ENCODE assay signal across 17 cellular contexts in genomic region chr19:16374436-16374835, GRCh38. TPM values are rescaled to one million over a fixed set of nuclear protein-coding genes. Genes with fewer than 3 reads are reported as not detected.
DNase-seq lines count a peak whose midpoint lies in the region; ATAC-seq and TF ChIP-seq lines count a peak whose summit lies in the region.
"Had no signal": no experiment of that assay in that cellular context is flagged by ENCODE, and none has a peak within 500 bp of the region (broad histone marks: within the 10 kb centered on the region; RNA-seq: fewer than 3 reads in every experiment).

No MANE protein-coding gene starts in this region.

- no peak overlapping the region for H3K4me2 ChIP-seq in mesenchymal stem cell (ENCODE audit: low read length, poor library complexity, severe bottlenecking)

- POLR2A ChIA-PET in activated CD8-positive, alpha-beta T cell treated with anti-CD3 and anti-CD28 coated beads for 36 hours (lab: Charles Lee), result interaction anchor here (0.6 to 1.9 kb wide), 6 partner anchors 17 to 45 kb away, joined by 3 to 5 read pairs (median 4); no protein-coding TSS in a partner anchor

- no peak overlapping the region for H2BK12ac ChIP-seq in mesenchymal stem cell (ENCODE audit: low read length in 2 of 2)

- peaks cover 56% of the 10 kb centered on the region for H3K4me1 Mint-ChIP-seq in activated CD8-positive, alpha-beta T cell treated with anti-CD3 and anti-CD28 coated beads for 36 hours (ENCODE audit: low read depth)

- H3K4me3 Mint-ChIP-seq in activated CD8-positive, alpha-beta T cell treated with anti-CD3 and anti-CD28 coated beads for 36 hours, result no peak overlapping the region
- H3K4me3 Mint-ChIP-seq: nephron had no signal

- peak; percentile 46 for DNase-seq in stimulated activated CD4-positive, alpha-beta T cell treated with anti-CD3 and anti-CD28 coated beads, Interleukin-12 subunit alpha, Interleukin-12 subunit beta, amount 100 ng/mL, for 4 hours
- no peak for DNase-seq in stimulated activated CD4-positive, alpha-beta T cell treated with anti-CD3 and anti-CD28 coated beads, Interleukin-2, amount 100 ng/mL, for 48 hours
- peak; percentile 61 for DNase-seq in activated CD8-positive, alpha-beta T cell treated with anti-CD3 and anti-CD28 coated beads for 36 hours
- DNase-seq in mesenchymal stem cell, result no peak
- peak; percentile 21 to 28 for DNase-seq in aorta
- DNase-seq: brain microvascular endothelial cell; GF-D8; Kasumi-1; mammary epithelial cell; NCI-H1417; NK-92 treated with Interleukin-12 subunit alpha and Interleukin-12 subunit beta, amount 100 ng/mL, for 24 hours had no signal

- no peak overlapping the region for H2BK15ac ChIP-seq in mesenchymal stem cell (ENCODE audit: low read depth, poor library complexity, severe bottlenecking)

- peak overlapping the region; percentile 46 for H4K8ac ChIP-seq in mesenchymal stem cell (ENCODE audit: low read length)

- H3K9me3 ChIP-seq in mesenchymal stem cell (ENCODE audit: control insufficient read depth, low read length), result no peaks in the 10 kb centered on the region
- H3K9me3 ChIP-seq in aorta (ENCODE audit: control insufficient read depth, low read length), result no peaks in the 10 kb centered on the region

- H3K27me3 ChIP-seq in mesenchymal stem cell (ENCODE audit: control insufficient read depth in 1 of 2, insufficient read depth in 1 of 2, low read length in 2 of 2), result no peaks in the 10 kb centered on the region
- no peaks in the 10 kb centered on the region for H3K27me3 ChIP-seq in aorta (ENCODE audit: control insufficient read depth in 1 of 2, insufficient read depth in 2 of 2, low read length in 1 of 2)
- H3K27me3 ChIP-seq: brain microvascular endothelial cell, dorsolateral prefrontal cortex had no signal

- no peak overlapping the region for H3K9ac ChIP-seq in mesenchymal stem cell (ENCODE audit: low read length)

- H3K27ac ChIP-seq in mesenchymal stem cell (ENCODE audit: low read length, poor library complexity, severe bottlenecking) (no peak overlapping the region), aorta (ENCODE audit: low read depth in 1 of 2, low read length in 2 of 2) (no peak overlapping the region)
- H3K27ac ChIP-seq: brain microvascular endothelial cell, dorsolateral prefrontal cortex had no signal

- H3K27me3 Mint-ChIP-seq in activated CD8-positive, alpha-beta T cell treated with anti-CD3 and anti-CD28 coated beads for 36 hours, result peaks cover 4% of the 10 kb centered on the region

- no peak overlapping the region for H2AK5ac ChIP-seq in mesenchymal stem cell (ENCODE audit: low read length, severe bottlenecking)

- H3K23ac ChIP-seq in mesenchymal stem cell (ENCODE audit: low read length in 2 of 2), result no peak overlapping the region

- intact Hi-C loops in activated CD8-positive, alpha-beta T cell treated with anti-CD3 and anti-CD28 coated beads for 36 hours (cut with micrococcal nuclease), result no loop called here
- intact Hi-C loops in aorta (cut with DNase I), result no loop called here

- peaks cover 46 to 78% of the 10 kb centered on the region in 2 experiments for H3K36me3 ChIP-seq in mesenchymal stem cell (ENCODE audit: control insufficient read depth in 1 of 2, insufficient read depth in 2 of 2, low read depth in 1 of 2, low read length in 2 of 2)
- no peaks in the 10 kb centered on the region for H3K36me3 ChIP-seq in aorta (ENCODE audit: control insufficient read depth in 1 of 2, insufficient read depth in 2 of 2, low read length in 1 of 2)

- peaks cover 46% of the 10 kb centered on the region for H3K79me1 ChIP-seq in mesenchymal stem cell (replicated peaks; ENCODE audit: low read length, poor library complexity, severe bottlenecking)

- peak overlapping the region in 1 of 2 experiments; percentile 49 for H3K18ac ChIP-seq in mesenchymal stem cell (ENCODE audit: low read depth in 1 of 2, low read length in 2 of 2)

- H3K27ac Mint-ChIP-seq in activated CD8-positive, alpha-beta T cell treated with anti-CD3 and anti-CD28 coated beads for 36 hours, result no peak overlapping the region

- no peak overlapping the region for H2BK5ac ChIP-seq in mesenchymal stem cell (ENCODE audit: low read depth, low read length, poor library complexity, severe bottlenecking)

- H3K4me3 ChIP-seq in mesenchymal stem cell (ENCODE audit: insufficient read depth in 1 of 2, low read depth in 1 of 2, low read length in 2 of 2), result no peak overlapping the region
- no peak overlapping the region for H3K4me3 ChIP-seq in aorta (ENCODE audit: low read length in 2 of 2)
- H3K4me3 ChIP-seq: dorsolateral prefrontal cortex had no signal

- H4K91ac ChIP-seq in mesenchymal stem cell (ENCODE audit: low read length), result no peak overlapping the region

- H3K14ac ChIP-seq in mesenchymal stem cell (ENCODE audit: low read length in 2 of 2), result peak overlapping the region in 1 of 2 experiments; percentile 35

- peaks cover 17% of the 10 kb centered on the region for H3K36me3 Mint-ChIP-seq in activated CD8-positive, alpha-beta T cell treated with anti-CD3 and anti-CD28 coated beads for 36 hours (ENCODE audit: low read depth)

- H3K4me1 ChIP-seq in mesenchymal stem cell (ENCODE audit: control insufficient read depth, insufficient read depth, low read depth, low read length), result peaks cover 29% of the 10 kb centered on the region
- H3K4me1 ChIP-seq in aorta (ENCODE audit: control insufficient read depth in 1 of 2, insufficient read depth in 2 of 2, low read length in 2 of 2), result no peaks in the 10 kb centered on the region

- H2BK120ac ChIP-seq in mesenchymal stem cell (ENCODE audit: low read depth, low read length), result no peak overlapping the region

- no peak overlapping the region for H2AFZ ChIP-seq in mesenchymal stem cell (ENCODE audit: low read depth, low read length)

- no peak for TF ChIP-seq CTCF in activated CD8-positive, alpha-beta T cell treated with anti-CD3 and anti-CD28 coated beads for 36 hours (IDR thresholded peaks at IDR 0.05)

- CTCF ChIA-PET in activated CD8-positive, alpha-beta T cell treated with anti-CD3 and anti-CD28 coated beads for 36 hours (lab: Charles Lee), result interaction anchor here (0.6 to 3.9 kb wide), 5 partner anchors 8 to 333 kb away, joined by 3 to 30 read pairs (median 3); no protein-coding TSS in a partner anchor

- H3K4ac ChIP-seq in mesenchymal stem cell (ENCODE audit: low read depth in 1 of 2, low read length in 2 of 2), result no peak overlapping the region

- H3K9me3 Mint-ChIP-seq in activated CD8-positive, alpha-beta T cell treated with anti-CD3 and anti-CD28 coated beads for 36 hours, result no peaks in the 10 kb centered on the region
- H3K9me3 Mint-ChIP-seq: nephron had no signal

- no peak for ATAC-seq in activated CD8-positive, alpha-beta T cell treated with anti-CD3 and anti-CD28 coated beads for 36 hours
- ATAC-seq in aorta (ENCODE audit: low FRiP score) (no peak), GM18502 (IDR thresholded peaks at IDR 0.05; ENCODE audit: poor library complexity, unreplicated experiment) (no peak), GM21717 (IDR thresholded peaks at IDR 0.05; ENCODE audit: unreplicated experiment) (no peak), HG03378 (IDR thresholded peaks at IDR 0.05; ENCODE audit: unreplicated experiment) (no peak)
- ATAC-seq: esophagus mucosa had no signal

- WGBS in mesenchymal stem cell, result 95% methylated on average over 11 of the region's 13 CpGs
- 92 to 93% methylated on average over 13 of the region's 13 CpGs for WGBS in aorta, 2 donors

RNA-seq across cellular contexts. Expression of gene KLF2, which starts 49.8 kb away (rescaled TPM):
- 1 to 10 TPM in 1 of 2 experiments, under 1 TPM in 1; 0.94 to 1.0 TPM for total RNA-seq in activated CD8-positive, alpha-beta T cell treated with anti-CD3 and anti-CD28 coated beads for 36 hours
- polyA plus RNA-seq in mesenchymal stem cell (2013, experiment 1 of 2), result 39.9 TPM
- polyA plus RNA-seq in mesenchymal stem cell (2013, experiment 2 of 2), result 38.0 TPM
- total RNA-seq in aorta, result 100 to 1,000 TPM in 1 of 2 donors, 10 to 100 TPM in 1; 98.9 to 223 TPM
- polyA plus RNA-seq in aorta, result 10 to 100 TPM in 1 of 2 donors, 1 to 10 TPM in 1; 4.8 to 12.4 TPM

Comparison
In these comparisons a context has a peak if more than half of its experiments do, and no peak if none do; other contexts are left out.
1. DNase-seq: peak in stimulated activated CD4-positive, alpha-beta T cell treated with anti-CD3 and anti-CD28 coated beads, Interleukin-12 subunit alpha, Interleukin-12 subunit beta, amount 100 ng/mL, for 4 hours (single experiment), activated CD8-positive, alpha-beta T cell treated with anti-CD3 and anti-CD28 coated beads for 36 hours (single experiment) and aorta (2 of 2); none in stimulated activated CD4-positive, alpha-beta T cell treated with anti-CD3 and anti-CD28 coated beads, Interleukin-2, amount 100 ng/mL, for 48 hours (0 of 2) and mesenchymal stem cell (single experiment).
2. RNA of gene KLF2, which starts 49.8 kb away (total RNA-seq): 98.9 to 223 TPM in aorta; 0.94 to 1.0 TPM in activated CD8-positive, alpha-beta T cell treated with anti-CD3 and anti-CD28 coated beads for 36 hours; every median in the first group is over 10 times any median in the second.